In genomic region chr6:5149891-5150290, GRCh38 we compare ENCODE assay signal across 19 cellular contexts.
DNase-seq lines count a peak whose midpoint lies in the region; ATAC-seq lines count a peak whose summit lies in the region.
"Had no signal": no experiment of that assay in that cellular context is flagged by ENCODE, and none has a peak within 500 bp of the region (broad histone marks: within the 10 kb centered on the region; RNA-seq: fewer than 3 reads in every experiment).

No MANE protein-coding gene starts in this region.

- H3K4me1 ChIP-seq in trophoblast cell (ENCODE audit: control insufficient read depth in 1 of 2, insufficient read depth in 2 of 2, low read length in 2 of 2), result peaks cover 7 to 10% of the 10 kb centered on the region in 2 experiments

- H3K18ac ChIP-seq in trophoblast cell (ENCODE audit: low read length), result no peak overlapping the region

- H2AK5ac ChIP-seq in trophoblast cell (ENCODE audit: low read length), result no peak overlapping the region

- H3K79me2 ChIP-seq in trophoblast cell (ENCODE audit: control insufficient read depth, insufficient read depth, low read length, poor library complexity), result no peaks in the 10 kb centered on the region

- H3K14ac ChIP-seq in trophoblast cell (ENCODE audit: low read length), result no peak overlapping the region

- no peak overlapping the region for H3K4me2 ChIP-seq in trophoblast cell (ENCODE audit: low read length)
- H3K4me2 ChIP-seq: GM23338 had no signal

- H3K27ac Mint-ChIP-seq in activated T-helper 17 cell treated with anti-CD3 and anti-CD28 coated beads, Interleukin-2, amount 50 U/mL, for 72 hours, result peak overlapping the region; percentile 14
- no peak overlapping the region for H3K27ac Mint-ChIP-seq in immature natural killer cell
- H3K27ac Mint-ChIP-seq: B cell; CD4-positive, CD25-positive, alpha-beta regulatory T cell; GM23338; H9 had no signal

- H3K27ac ChIP-seq in trophoblast cell (ENCODE audit: low read depth, low read length), result no peak overlapping the region
- H3K27ac ChIP-seq: 22Rv1, BLaER1, C4-2B had no signal

- no peak overlapping the region for H2BK120ac ChIP-seq in trophoblast cell (ENCODE audit: insufficient read depth, low read length, poor library complexity)

- H3K23ac ChIP-seq in trophoblast cell (ENCODE audit: low read length), result no peak overlapping the region

- H3K9ac ChIP-seq in trophoblast cell (ENCODE audit: low read length), result no peak overlapping the region
- H3K9ac ChIP-seq: BLaER1 had no signal

- no peak overlapping the region for H2BK5ac ChIP-seq in trophoblast cell (ENCODE audit: low read depth, low read length, poor library complexity)

- DNase-seq in NCI-H524 (lab: John Stamatoyannopoulos, UW) (peak; percentile 19 to 57), NCI-H524 treated with DMSO at 0.1 percent for 48 hours (lab: John Stamatoyannopoulos, UW) (no peak), NCI-H82 treated with DMSO at 0.1 percent for 48 hours (lab: John Stamatoyannopoulos, UW; ENCODE audit: unreplicated experiment) (peak; percentile 38), trophoblast cell (no peak), immature natural killer cell (no peak), SKM-1 treated with dmso at 0.1 percent for 144 hours (lab: John Stamatoyannopoulos, UW; ENCODE audit: unreplicated experiment) (no peak)
- DNase-seq: CD4-positive, CD25-positive, alpha-beta regulatory T cell; CD8-positive, alpha-beta memory T cell; DMS153; DND-41; H9 had no signal

- H3K36me3 ChIP-seq in trophoblast cell (ENCODE audit: control insufficient read depth in 1 of 2, insufficient read depth in 2 of 2, low read length in 2 of 2), result no peaks in the 10 kb centered on the region
- H3K36me3 ChIP-seq: BLaER1 had no signal

- H4K12ac ChIP-seq in trophoblast cell (ENCODE audit: low read depth, low read length), result no peak overlapping the region

- H2BK12ac ChIP-seq in trophoblast cell (ENCODE audit: low read length), result no peak overlapping the region

- H2AFZ ChIP-seq in trophoblast cell (ENCODE audit: insufficient read depth, low read length, poor library complexity), result no peak overlapping the region
- H2AFZ ChIP-seq: GM23338 had no signal

- no peak overlapping the region for H4K8ac ChIP-seq in trophoblast cell (ENCODE audit: low read depth, low read length)

- WGBS in trophoblast cell (ENCODE audit: extremely low coverage, insufficient coverage, insufficient read length), result no CpG with 5 or more reads among the region's 6 CpGs

- no peaks in the 10 kb centered on the region for H3K27me3 Mint-ChIP-seq in activated T-helper 17 cell treated with anti-CD3 and anti-CD28 coated beads, Interleukin-2, amount 50 U/mL, for 72 hours
- peaks cover 0 to 2% (median 0%) of the 10 kb centered on the region in 3 donors for H3K27me3 Mint-ChIP-seq in immature natural killer cell (ENCODE audit: low read depth in 3 of 3)
- H3K27me3 Mint-ChIP-seq: B cell; CD4-positive, CD25-positive, alpha-beta regulatory T cell; CD8-positive, alpha-beta memory T cell had no signal

- H4K91ac ChIP-seq in trophoblast cell (ENCODE audit: low read depth, low read length), result no peak overlapping the region

- H3K4me1 Mint-ChIP-seq in activated T-helper 17 cell treated with anti-CD3 and anti-CD28 coated beads, Interleukin-2, amount 50 U/mL, for 72 hours, result no peaks in the 10 kb centered on the region
- H3K4me1 Mint-ChIP-seq in immature natural killer cell, result no peaks in the 10 kb centered on the region
- H3K4me1 Mint-ChIP-seq: B cell; CD8-positive, alpha-beta memory T cell; GM23338 had no signal

- peaks cover 2% of the 10 kb centered on the region for H3K79me1 ChIP-seq in trophoblast cell (ENCODE audit: low read length)

- H3K4me3 Mint-ChIP-seq in activated T-helper 17 cell treated with anti-CD3 and anti-CD28 coated beads, Interleukin-2, amount 50 U/mL, for 72 hours, result no peak overlapping the region
- H3K4me3 Mint-ChIP-seq in immature natural killer cell, result no peak overlapping the region
- H3K4me3 Mint-ChIP-seq: B cell; CD4-positive, CD25-positive, alpha-beta regulatory T cell; CD8-positive, alpha-beta memory T cell; GM23338; H9 had no signal

- H3K9me3 ChIP-seq in trophoblast cell (ENCODE audit: insufficient read depth, low read depth, low read length), result no peaks in the 10 kb centered on the region
- H3K9me3 ChIP-seq: BLaER1 had no signal

- H3K27me3 ChIP-seq in trophoblast cell (ENCODE audit: insufficient read depth, low read length), result no peaks in the 10 kb centered on the region
- H3K27me3 ChIP-seq: BLaER1 had no signal

- no peak for ATAC-seq in activated T-helper 17 cell treated with anti-CD3 and anti-CD28 coated beads, Interleukin-2, amount 50 U/mL, for 72 hours (replicated peaks)
- ATAC-seq in HG02840 (IDR thresholded peaks at IDR 0.05; ENCODE audit: low FRiP score, unreplicated experiment), result no peak
- ATAC-seq: GM23338, HCT116 had no signal

- peak overlapping the region; percentile 37 for H3K4me3 ChIP-seq in trophoblast cell (ENCODE audit: low read depth, low read length)
- H3K4me3 ChIP-seq: BLaER1, GM23338 had no signal

- no peaks in the 10 kb centered on the region for H3K9me3 Mint-ChIP-seq in activated T-helper 17 cell treated with anti-CD3 and anti-CD28 coated beads, Interleukin-2, amount 50 U/mL, for 72 hours
- H3K9me3 Mint-ChIP-seq in immature natural killer cell, result no peaks in the 10 kb centered on the region
- H3K9me3 Mint-ChIP-seq: CD4-positive, CD25-positive, alpha-beta regulatory T cell; CD8-positive, alpha-beta memory T cell; GM23338; H9 had no signal

- H3K4ac ChIP-seq in trophoblast cell (ENCODE audit: low read depth, low read length), result no peak overlapping the region

- H3K36me3 Mint-ChIP-seq in activated T-helper 17 cell treated with anti-CD3 and anti-CD28 coated beads, Interleukin-2, amount 50 U/mL, for 72 hours (ENCODE audit: low read depth), result no peaks in the 10 kb centered on the region
- no peaks in the 10 kb centered on the region for H3K36me3 Mint-ChIP-seq in immature natural killer cell
- H3K36me3 Mint-ChIP-seq: CD4-positive, CD25-positive, alpha-beta regulatory T cell had no signal

Comparison
In these comparisons a context has a peak if more than half of its experiments do, and no peak if none do; other contexts are left out.
1. DNase-seq: peak in NCI-H524 (2 of 2) and NCI-H82 treated with DMSO at 0.1 percent for 48 hours (single experiment); none in NCI-H524 treated with DMSO at 0.1 percent for 48 hours (single experiment), trophoblast cell (0 of 2), immature natural killer cell (0 of 3) and SKM-1 treated with dmso at 0.1 percent for 144 hours (single experiment).